Comparison of ENCODE assay signal across 1 cellular context in genomic region chr13:50810998-50811397, GRCh38.
TF ChIP-seq lines count a peak whose summit lies in the region.

No MANE protein-coding gene starts in this region.

TF ChIP-seq in HepG2, 621 proteins besides CTCF, POLR2A, EP300 and RAD21 (continued from another document):
- TF ChIP-seq ZBTB49 (CRISPR knock-in tag; IDR thresholded peaks at IDR 0.05; ENCODE audit: borderline replicate concordance) (no peak), HCFC1 (IDR thresholded peaks at IDR 0.05; ENCODE audit: low read depth, low read length) (no peak), ZBTB39 (CRISPR knock-in tag; IDR thresholded peaks at IDR 0.05) (no peak), RAD51 (IDR thresholded peaks at IDR 0.05; ENCODE audit: borderline replicate concordance) (no peak), RERE (CRISPR knock-in tag; IDR thresholded peaks at IDR 0.05; ENCODE audit: low read depth) (no peak), HNRNPH1 (optimal IDR thresholded peaks at IDR 0.05; ENCODE audit: low read depth, low read length) (no peak)
